Comparison of ENCODE assay signal across 20 cellular contexts in the genomic region with DNA sequence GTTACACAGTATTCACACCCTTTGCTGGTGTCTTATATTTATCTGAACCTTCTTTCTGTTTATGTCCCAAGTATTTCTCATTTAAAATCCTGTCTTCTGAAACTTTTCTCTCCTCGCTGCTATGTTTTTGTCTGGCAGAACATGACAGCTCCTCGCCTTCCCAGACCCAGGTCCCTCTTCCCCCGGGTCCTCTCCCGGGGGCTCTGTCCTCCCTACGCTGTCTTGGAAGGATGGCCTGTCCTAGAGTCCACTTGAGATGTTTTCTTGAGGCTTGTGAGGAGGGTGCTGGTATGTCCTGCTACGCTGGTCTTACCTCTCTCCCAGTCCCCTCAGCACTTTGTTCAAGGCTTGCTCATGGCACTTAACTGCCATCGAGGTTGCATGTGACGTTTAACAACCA. TPM values are rescaled to one million over a fixed set of nuclear protein-coding genes. Genes with fewer than 3 reads are reported as not detected.
"Had no signal": no experiment of that assay in that cellular context is flagged by ENCODE, and none has a peak within 500 bp of the region (broad histone marks: within the 10 kb centered on the region; RNA-seq: fewer than 3 reads in every experiment).

No MANE protein-coding gene starts in this region.

- H3K9me3 Mint-ChIP-seq: activated B cell treated with CpG ODN at 0.5 μM for 24 hours, brain, immature natural killer cell, natural killer cell had no signal

- H3K4me3 Mint-ChIP-seq: activated B cell treated with CpG ODN at 0.5 μM for 24 hours; activated CD4-positive, alpha-beta memory T cell treated with anti-CD3 and anti-CD28 coated beads for 36 hours; immature natural killer cell; natural killer cell had no signal

- H3K27ac Mint-ChIP-seq: activated B cell treated with CpG ODN at 0.5 μM for 24 hours; activated CD4-positive, alpha-beta memory T cell treated with anti-CD3 and anti-CD28 coated beads for 36 hours; brain; immature natural killer cell had no signal

- ATAC-seq: esophagus mucosa, left lung, natural killer cell, pancreas, psoas muscle had no signal

- DNase-seq: activated B cell treated with CpG ODN at 0.5 μM for 24 hours; activated CD4-positive, alpha-beta memory T cell treated with anti-CD3 and anti-CD28 coated beads for 36 hours; activated CD4-positive, alpha-beta T cell treated with anti-CD3 and anti-CD28 coated beads for 4 hours; anterior cingulate cortex; central memory CD4-positive, alpha-beta T cell; effector memory CD4-positive, alpha-beta T cell; foreskin melanocyte; immature natural killer cell; midbrain; natural killer cell; psoas muscle; stimulated activated CD4-positive, alpha-beta T cell treated with anti-CD3 and anti-CD28 coated beads, Interleukin-1b, Interleukin-23, amount 100 ng/mL, for 48 hours; stomach; T-helper 1 cell; T1000 had no signal

- H3K27me3 Mint-ChIP-seq: activated B cell treated with CpG ODN at 0.5 μM for 24 hours; activated CD4-positive, alpha-beta memory T cell treated with anti-CD3 and anti-CD28 coated beads for 36 hours; brain had no signal

RNA-seq across cellular contexts. Expression of a gene that starts 8.3 kb away (rescaled TPM):
- total RNA-seq: skeletal muscle tissue had no signal
